In the genomic region with DNA sequence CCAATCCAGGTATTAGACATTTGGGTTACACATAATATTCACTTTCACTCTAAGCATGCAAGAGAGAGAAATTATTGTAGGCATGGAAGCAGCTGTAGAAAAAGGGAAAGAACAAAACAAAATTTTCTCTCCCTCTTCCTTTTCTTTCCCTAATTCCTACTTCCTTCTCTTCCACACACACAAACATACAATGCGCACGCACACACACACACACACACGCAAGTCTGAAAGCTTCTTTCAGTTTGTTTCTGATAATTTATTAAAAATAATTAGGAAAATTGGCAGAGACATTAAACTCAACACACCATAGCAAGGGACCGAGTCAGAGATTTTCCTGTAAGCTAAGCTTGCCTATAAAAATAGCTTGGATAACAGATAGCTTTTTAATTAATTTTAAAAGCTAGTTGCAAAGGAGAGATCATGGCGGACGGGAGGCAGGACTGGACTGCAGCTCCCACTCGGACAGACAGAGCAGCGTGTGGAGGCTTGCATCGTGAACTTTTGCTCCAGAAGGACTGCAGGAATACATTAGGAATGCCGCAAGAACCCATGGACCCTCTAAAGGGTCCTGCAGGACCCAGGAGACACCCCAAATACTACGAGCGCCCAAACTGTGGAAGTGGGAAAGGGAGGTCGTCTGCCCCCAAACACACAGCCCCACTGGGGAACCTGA, we compare ENCODE assay signal across 11 cellular contexts.
DNase-seq lines count a peak whose midpoint lies in the region; ATAC-seq and TF ChIP-seq lines count a peak whose summit lies in the region.
"Had no signal": no experiment of that assay in that cellular context is flagged by ENCODE, and none has a peak within 500 bp of the region (broad histone marks: within the 10 kb centered on the region; RNA-seq: fewer than 3 reads in every experiment).

No MANE protein-coding gene starts in this region.

- H3K4me1 Mint-ChIP-seq in nephron, result peaks cover 42% of the 10 kb centered on the region

- intact Hi-C loops in esophagus squamous epithelium (cut with DNase I), result no loop called here

- H3K4me3 Mint-ChIP-seq in nephron, result peak overlapping the region; percentile 79 to 86 (median 83)

- H3K4me3 ChIP-seq in esophagus squamous epithelium (peak overlapping the region; percentile 7 to 62 (median 45)), urinary bladder (ENCODE audit: low read depth, low read length) (peak overlapping the region; percentile 41)
- H3K4me3 ChIP-seq: body of pancreas had no signal

- H3K27ac ChIP-seq in esophagus squamous epithelium, result peak overlapping the region; percentile 66 to 82 (median 78)
- peak overlapping the region; percentile 93 for H3K27ac ChIP-seq in urinary bladder (ENCODE audit: low read depth)
- H3K27ac ChIP-seq: neutrophil had no signal

- DNase-seq in SHP77 (lab: John Stamatoyannopoulos, UW), result peak; percentile 13 to 20
- DNase-seq in SHP77 treated with DMSO at 0.1 percent for 48 hours (lab: John Stamatoyannopoulos, UW), result no peak
- no peak for DNase-seq in esophagus squamous epithelium (lab: John Stamatoyannopoulos, UW)
- DNase-seq in effector CD4-positive, alpha-beta T cell, result no peak
- DNase-seq: NCI-H1694 had no signal

- peak overlapping the region; percentile 95 to 97 (median 96) for H3K27ac Mint-ChIP-seq in nephron

- H3K4me1 ChIP-seq in esophagus squamous epithelium, result peaks cover 0 to 29% (median 18%) of the 10 kb centered on the region in 3 donors
- H3K4me1 ChIP-seq in urinary bladder (ENCODE audit: insufficient read depth), result no peaks in the 10 kb centered on the region
- H3K4me1 ChIP-seq: body of pancreas had no signal

- H3K27me3 Mint-ChIP-seq in nephron (ENCODE audit: low read depth), result no peaks in the 10 kb centered on the region

- no peaks in the 10 kb centered on the region for H3K27me3 ChIP-seq in esophagus squamous epithelium
- H3K27me3 ChIP-seq: body of pancreas, neutrophil had no signal

- H3K36me3 Mint-ChIP-seq in nephron (ENCODE audit: low read depth), result peaks cover 8% of the 10 kb centered on the region

- H3K36me3 ChIP-seq in esophagus squamous epithelium, result no peaks in the 10 kb centered on the region
- H3K36me3 ChIP-seq in urinary bladder (ENCODE audit: insufficient read depth), result no peaks in the 10 kb centered on the region
- H3K36me3 ChIP-seq: neutrophil had no signal

- TF ChIP-seq CTCF in esophagus squamous epithelium (IDR thresholded peaks at IDR 0.05) (no peak), nephron (IDR thresholded peaks at IDR 0.05; ENCODE audit: unreplicated experiment in 3 of 3) (no peak)

- ATAC-seq in GM21619 (IDR thresholded peaks at IDR 0.05; ENCODE audit: unreplicated experiment) (no peak), HG03378 (IDR thresholded peaks at IDR 0.05; ENCODE audit: unreplicated experiment) (no peak)

- H3K9me3 ChIP-seq in esophagus squamous epithelium, result no peaks in the 10 kb centered on the region
- H3K9me3 ChIP-seq: body of pancreas, neutrophil had no signal

- WGBS in esophagus squamous epithelium, 2 donors, result 59 to 75% methylated on average over 13 of the region's 13 CpGs
- 49% methylated on average over 13 of the region's 13 CpGs for WGBS in urinary bladder

- peaks cover 5% of the 10 kb centered on the region for H3K9me3 Mint-ChIP-seq in nephron

- TF ChIP-seq POLR2A in esophagus squamous epithelium (IDR thresholded peaks at IDR 0.05), result no peak

Comparison
In these comparisons a context has a peak if more than half of its experiments do, and no peak if none do; other contexts are left out.
1. DNase-seq: peak in SHP77 (2 of 2); none in SHP77 treated with DMSO at 0.1 percent for 48 hours (single experiment), esophagus squamous epithelium (single experiment) and effector CD4-positive, alpha-beta T cell (single experiment).